15 cellular contexts compared by ENCODE assay signal in the genomic region with DNA sequence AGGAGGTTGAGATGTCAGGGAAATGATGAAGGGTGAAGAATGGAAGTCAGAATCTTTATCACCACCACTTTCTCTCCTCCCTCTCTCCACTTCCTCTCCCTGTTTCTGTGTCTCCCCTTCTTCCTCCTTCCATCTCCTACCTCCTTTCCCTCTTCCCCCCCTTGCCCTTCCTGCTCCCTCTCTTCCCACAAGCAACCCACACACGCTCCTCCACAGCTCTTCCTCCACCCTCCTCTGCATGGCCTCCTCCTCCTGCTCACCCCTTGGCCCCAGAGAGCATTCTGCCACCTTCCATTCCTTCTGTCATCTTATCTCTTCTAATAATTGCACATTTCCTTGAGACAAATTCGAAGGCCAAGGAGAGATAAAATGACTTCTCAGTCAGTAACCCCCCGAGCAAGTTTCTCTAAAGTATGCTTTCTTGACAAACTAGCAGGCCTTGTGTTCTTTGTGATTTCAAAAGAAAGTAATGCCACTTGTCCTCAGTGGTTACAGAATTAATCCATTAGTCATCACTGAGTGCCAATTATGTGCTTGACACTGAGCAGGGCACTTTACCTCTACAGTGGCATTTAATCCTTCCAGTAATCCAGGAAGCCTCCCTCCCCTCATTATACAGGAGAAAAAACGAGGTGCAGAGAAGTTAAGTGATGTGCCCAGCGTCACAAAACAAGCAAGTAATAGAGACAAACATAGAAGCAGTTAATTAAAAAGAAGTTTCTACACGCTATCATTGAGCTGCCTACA.
A peak's percentile ranks its signal among the peaks of the same experiment; 100 is the strongest.
DNase-seq lines count a peak whose midpoint lies in the region; TF ChIP-seq lines count a peak whose summit lies in the region.
"Had no signal": no experiment of that assay in that cellular context is flagged by ENCODE, and none has a peak within 500 bp of the region (broad histone marks: within the 10 kb centered on the region; RNA-seq: fewer than 3 reads in every experiment).

No MANE protein-coding gene starts in this region.

- TF ChIP-seq POLR2A in erythroblast (IDR thresholded peaks at IDR 0.05; ENCODE audit: low read length), result no peak

- peak overlapping the region in 7 of 11 experiments; percentile 54 to 92 (median 85); a peak in 12 of 22 replicates for H3K4me2 ChIP-seq in BLaER1 treated with 17β-estradiol and CSF1 and Interleukin-3, amounts not matched to agents 10 nM and 100 nM

- H3K4me3 ChIP-seq in BLaER1 treated with 17β-estradiol and CSF1 and Interleukin-3, amounts not matched to agents 10 nM and 100 nM, result no peak overlapping the region
- no peak overlapping the region for H3K4me3 ChIP-seq in HAP-1
- no peak overlapping the region for H3K4me3 ChIP-seq in effector memory CD4-positive, alpha-beta T cell (ENCODE audit: insufficient read depth, low read depth, low read length, poor library complexity, severe bottlenecking)
- H3K4me3 ChIP-seq: SJCRH30 had no signal

- in situ Hi-C loops in HAP-1 (cut with MboI; ENCODE audit: low sequenced_read_pairs), result no loop called here

- H3K9ac ChIP-seq in BLaER1 treated with 17β-estradiol and CSF1 and Interleukin-3, amounts not matched to agents 10 nM and 100 nM, result no peak overlapping the region

- DNase-seq in DMS79 treated with DMSO at 0.1 percent for 48 hours (lab: John Stamatoyannopoulos, UW), result peak; percentile 96
- DNase-seq in NCI-H524 treated with DMSO at 0.1 percent for 48 hours (lab: John Stamatoyannopoulos, UW), result peak; percentile 43
- peak; percentile 15 to 41 for DNase-seq in erythroblast (lab: John Stamatoyannopoulos, UW)
- DNase-seq in HAP-1 (ENCODE audit: low spot score in 2 of 2), result no peak
- DNase-seq in effector memory CD4-positive, alpha-beta T cell, result no peak
- no peak for DNase-seq in amniotic stem cell (lab: John Stamatoyannopoulos, UW)
- DNase-seq in RPMI8226, result no peak
- DNase-seq: COR-L47, KG1, NCI-H1092 treated with DMSO at 0.1 percent for 48 hours, NCI-H187 treated with DMSO at 0.1 percent for 48 hours, NCI-H510A treated with DMSO at 0.1 percent for 48 hours, PC-3, SJCRH30 had no signal

- no peaks in the 10 kb centered on the region for H3K9me3 ChIP-seq in BLaER1 treated with 17β-estradiol and CSF1 and Interleukin-3, amounts not matched to agents 10 nM and 100 nM (replicated peaks in 1 of 11)
- no peaks in the 10 kb centered on the region for H3K9me3 ChIP-seq in HAP-1
- no peaks in the 10 kb centered on the region for H3K9me3 ChIP-seq in effector memory CD4-positive, alpha-beta T cell (ENCODE audit: control insufficient read depth, low read length)
- H3K9me3 ChIP-seq: SJCRH30 had no signal

- H3K27ac ChIP-seq in BLaER1 treated with 17β-estradiol and CSF1 and Interleukin-3, amounts not matched to agents 10 nM and 100 nM, result peak overlapping the region in 5 of 11 experiments; percentile 32 to 71 (median 64); a peak in 9 of 22 replicates
- no peak overlapping the region for H3K27ac ChIP-seq in effector memory CD4-positive, alpha-beta T cell (ENCODE audit: insufficient read depth, low read length, poor library complexity, severe bottlenecking)
- H3K27ac ChIP-seq: SJCRH30 had no signal

- no peaks in the 10 kb centered on the region for H4K20me1 ChIP-seq in BLaER1 treated with 17β-estradiol and CSF1 and Interleukin-3, amounts not matched to agents 10 nM and 100 nM

- H3K27me3 ChIP-seq in BLaER1 treated with 17β-estradiol and CSF1 and Interleukin-3, amounts not matched to agents 10 nM and 100 nM, result no peaks in the 10 kb centered on the region
- peaks cover 3% of the 10 kb centered on the region; the same call in 1 of the 2 replicates for H3K27me3 ChIP-seq in HAP-1 (ENCODE audit: low read depth)
- peaks cover 4% of the 10 kb centered on the region for H3K27me3 ChIP-seq in effector memory CD4-positive, alpha-beta T cell (replicated peaks; ENCODE audit: control insufficient read depth, insufficient read depth, low read length, poor library complexity, severe bottlenecking)

- no peaks in the 10 kb centered on the region for H3K36me3 ChIP-seq in BLaER1 treated with 17β-estradiol and CSF1 and Interleukin-3, amounts not matched to agents 10 nM and 100 nM
- no peaks in the 10 kb centered on the region for H3K36me3 ChIP-seq in HAP-1 (replicated peaks)
- no peaks in the 10 kb centered on the region for H3K36me3 ChIP-seq in effector memory CD4-positive, alpha-beta T cell (ENCODE audit: control insufficient read depth, insufficient read depth, low read length)
- H3K36me3 ChIP-seq: SJCRH30 had no signal

- peaks cover 0 to 48% (median 23%) of the 10 kb centered on the region in 10 experiments; a peak in 16 of 20 replicates for H3K4me1 ChIP-seq in BLaER1 treated with 17β-estradiol and CSF1 and Interleukin-3, amounts not matched to agents 10 nM and 100 nM
- no peaks in the 10 kb centered on the region for H3K4me1 ChIP-seq in HAP-1
- H3K4me1 ChIP-seq in effector memory CD4-positive, alpha-beta T cell (ENCODE audit: control insufficient read depth, insufficient read depth, low read length, poor library complexity, severe bottlenecking), result no peaks in the 10 kb centered on the region
- H3K4me1 ChIP-seq: SJCRH30 had no signal

Comparison
In these comparisons a context has a peak if more than half of its experiments do, and no peak if none do; other contexts are left out.
1. DNase-seq: peak in DMS79 treated with DMSO at 0.1 percent for 48 hours (single experiment), NCI-H524 treated with DMSO at 0.1 percent for 48 hours (single experiment) and erythroblast (2 of 2); none in HAP-1 (0 of 2), effector memory CD4-positive, alpha-beta T cell (0 of 3), amniotic stem cell (single experiment) and RPMI8226 (single experiment).